8 cellular contexts compared by ENCODE assay signal in genomic region chr22:26314171-26314570, GRCh38.
"Had no signal": no experiment of that assay in that cellular context is flagged by ENCODE, and none has a peak within 500 bp of the region (broad histone marks: within the 10 kb centered on the region; RNA-seq: fewer than 3 reads in every experiment).

No MANE protein-coding gene starts in this region.

- H3K4me3 ChIP-seq: GM12878 had no signal

- FAIRE-seq: G401.6, GM12878, GM12891, GM12892, GM18507, GM19239 had no signal

- ATAC-seq: GM12878 had no signal

- DNase-seq: GDM1, GF-D8 had no signal
